In the genomic region with DNA sequence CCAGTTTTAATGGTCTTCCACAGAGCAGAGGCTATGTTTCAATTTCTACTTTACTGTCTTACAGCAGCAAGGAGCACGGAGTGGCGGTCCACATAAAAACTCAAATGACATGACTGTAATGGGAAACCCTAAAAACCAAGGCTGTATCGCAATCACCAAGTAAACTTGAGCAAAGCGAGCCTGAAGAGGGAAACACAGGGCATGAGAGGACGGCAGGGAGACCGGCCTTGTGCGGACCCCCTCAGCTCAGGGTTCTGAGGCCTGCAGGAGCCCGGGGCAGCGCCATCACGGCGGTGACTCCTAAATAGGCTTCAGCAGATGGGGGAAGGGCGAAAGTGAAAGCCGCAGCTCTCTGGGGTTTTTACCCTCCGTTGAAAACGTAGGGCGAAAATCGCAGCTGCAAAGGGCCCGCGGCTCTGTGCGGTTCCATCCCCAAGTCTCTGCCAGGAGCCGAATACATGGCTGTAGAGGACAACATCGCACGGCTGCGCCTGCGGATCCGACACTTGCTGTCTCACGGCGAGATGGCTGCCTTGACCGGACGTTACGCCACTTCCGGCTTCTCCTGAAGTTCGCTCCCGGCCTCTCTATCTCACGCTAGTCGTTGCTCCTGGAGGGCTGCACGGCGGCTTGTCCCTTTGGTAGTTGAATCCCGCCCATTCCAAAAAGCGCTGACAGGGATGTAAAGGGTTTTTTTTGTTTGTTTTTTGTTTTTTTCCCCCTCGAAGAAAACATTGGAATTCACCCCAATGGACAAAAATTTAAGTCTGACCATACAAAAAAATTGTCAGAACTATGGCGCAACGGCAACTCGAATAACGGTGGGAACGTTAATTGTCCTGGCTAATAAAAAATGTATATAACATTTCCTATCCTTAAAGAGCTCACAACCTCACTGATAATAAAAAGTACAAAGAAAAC, we compare ENCODE assay signal across 1 cellular context.
TF ChIP-seq lines count a peak whose summit lies in the region.

Gene PSMB1, minus strand, starts transcription at position 543 of the 921 bp plus-strand sequence. Its CDS starts 65 bp downstream, at position 478.

TF ChIP-seq in K562, 482 proteins besides CTCF, POLR2A, EP300 and RAD21 (continued from another document):
- no peak for TF ChIP-seq TFE3 (CRISPR knock-in tag; IDR thresholded peaks at IDR 0.05)
- TF ChIP-seq SIX5 (IDR thresholded peaks at IDR 0.05; ENCODE audit: borderline replicate concordance in 1 of 2, insufficient read depth in 1 of 2, low read depth in 1 of 2, low read length in 2 of 2): peak in 1 of 2 experiments; percentile 10; a peak in 1 of 4 replicates
- TF ChIP-seq RFX1 (IDR thresholded peaks at IDR 0.05): no peak
- TF ChIP-seq ZNF174 (CRISPR knock-in tag; IDR thresholded peaks at IDR 0.05): no peak
- peak; percentile 98 for TF ChIP-seq CREM (IDR thresholded peaks at IDR 0.05; ENCODE audit: low read depth)
- TF ChIP-seq JUN (IDR thresholded peaks at IDR 0.05; ENCODE audit: borderline replicate concordance, low read depth, low read length): peak; percentile 56; the same call in 1 of the 2 replicates
- peak; percentile 94; the same call in 1 of the 2 replicates for TF ChIP-seq JUN (CRISPR knock-in tag; IDR thresholded peaks at IDR 0.05; ENCODE audit: borderline replicate concordance)
- no peak for TF ChIP-seq IRF1 (CRISPR knock-in tag; IDR thresholded peaks at IDR 0.05; ENCODE audit: borderline replicate concordance)
- peak; percentile 89 for TF ChIP-seq CHD1 (IDR thresholded peaks at IDR 0.05; ENCODE audit: low read length)
- peak; percentile 77 for TF ChIP-seq POLR2H (tag; IDR thresholded peaks at IDR 0.05; ENCODE audit: low read depth)
- peak; percentile 90 for TF ChIP-seq ZNF232 (CRISPR knock-in tag; IDR thresholded peaks at IDR 0.05)
- TF ChIP-seq, protein P1, sequence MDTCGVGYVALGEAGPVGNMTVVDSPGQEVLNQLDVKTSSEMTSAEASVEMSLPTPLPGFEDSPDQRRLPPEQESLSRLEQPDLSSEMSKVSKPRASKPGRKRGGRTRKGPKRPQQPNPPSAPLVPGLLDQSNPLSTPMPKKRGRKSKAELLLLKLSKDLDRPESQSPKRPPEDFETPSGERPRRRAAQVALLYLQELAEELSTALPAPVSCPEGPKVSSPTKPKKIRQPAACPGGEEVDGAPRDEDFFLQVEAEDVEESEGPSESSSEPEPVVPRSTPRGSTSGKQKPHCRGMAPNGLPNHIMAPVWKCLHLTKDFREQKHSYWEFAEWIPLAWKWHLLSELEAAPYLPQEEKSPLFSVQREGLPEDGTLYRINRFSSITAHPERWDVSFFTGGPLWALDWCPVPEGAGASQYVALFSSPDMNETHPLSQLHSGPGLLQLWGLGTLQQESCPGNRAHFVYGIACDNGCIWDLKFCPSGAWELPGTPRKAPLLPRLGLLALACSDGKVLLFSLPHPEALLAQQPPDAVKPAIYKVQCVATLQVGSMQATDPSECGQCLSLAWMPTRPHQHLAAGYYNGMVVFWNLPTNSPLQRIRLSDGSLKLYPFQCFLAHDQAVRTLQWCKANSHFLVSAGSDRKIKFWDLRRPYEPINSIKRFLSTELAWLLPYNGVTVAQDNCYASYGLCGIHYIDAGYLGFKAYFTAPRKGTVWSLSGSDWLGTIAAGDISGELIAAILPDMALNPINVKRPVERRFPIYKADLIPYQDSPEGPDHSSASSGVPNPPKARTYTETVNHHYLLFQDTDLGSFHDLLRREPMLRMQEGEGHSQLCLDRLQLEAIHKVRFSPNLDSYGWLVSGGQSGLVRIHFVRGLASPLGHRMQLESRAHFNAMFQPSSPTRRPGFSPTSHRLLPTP (IDR thresholded peaks at IDR 0.05; ENCODE audit: borderline replicate concordance, extremely low read depth, insufficient read length): no peak
- TF ChIP-seq PML (IDR thresholded peaks at IDR 0.05; ENCODE audit: low read length): peak; percentile 91; the same call in 1 of the 2 replicates
- TF ChIP-seq, protein P2, sequence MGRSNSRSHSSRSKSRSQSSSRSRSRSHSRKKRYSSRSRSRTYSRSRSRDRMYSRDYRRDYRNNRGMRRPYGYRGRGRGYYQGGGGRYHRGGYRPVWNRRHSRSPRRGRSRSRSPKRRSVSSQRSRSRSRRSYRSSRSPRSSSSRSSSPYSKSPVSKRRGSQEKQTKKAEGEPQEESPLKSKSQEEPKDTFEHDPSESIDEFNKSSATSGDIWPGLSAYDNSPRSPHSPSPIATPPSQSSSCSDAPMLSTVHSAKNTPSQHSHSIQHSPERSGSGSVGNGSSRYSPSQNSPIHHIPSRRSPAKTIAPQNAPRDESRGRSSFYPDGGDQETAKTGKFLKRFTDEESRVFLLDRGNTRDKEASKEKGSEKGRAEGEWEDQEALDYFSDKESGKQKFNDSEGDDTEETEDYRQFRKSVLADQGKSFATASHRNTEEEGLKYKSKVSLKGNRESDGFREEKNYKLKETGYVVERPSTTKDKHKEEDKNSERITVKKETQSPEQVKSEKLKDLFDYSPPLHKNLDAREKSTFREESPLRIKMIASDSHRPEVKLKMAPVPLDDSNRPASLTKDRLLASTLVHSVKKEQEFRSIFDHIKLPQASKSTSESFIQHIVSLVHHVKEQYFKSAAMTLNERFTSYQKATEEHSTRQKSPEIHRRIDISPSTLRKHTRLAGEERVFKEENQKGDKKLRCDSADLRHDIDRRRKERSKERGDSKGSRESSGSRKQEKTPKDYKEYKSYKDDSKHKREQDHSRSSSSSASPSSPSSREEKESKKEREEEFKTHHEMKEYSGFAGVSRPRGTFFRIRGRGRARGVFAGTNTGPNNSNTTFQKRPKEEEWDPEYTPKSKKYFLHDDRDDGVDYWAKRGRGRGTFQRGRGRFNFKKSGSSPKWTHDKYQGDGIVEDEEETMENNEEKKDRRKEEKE (IDR thresholded peaks at IDR 0.05; ENCODE audit: borderline replicate concordance in 1 of 2, control insufficient read depth in 1 of 2, low read depth in 2 of 2, low read length in 1 of 2): 0 out of 4 replicates have a peak, but pooled peaks of 1 of the 2 experiments have one; percentile 68
- no peak for TF ChIP-seq HINFP (tag; conservative IDR thresholded peaks at IDR 0.05; ENCODE audit: low read depth)
- TF ChIP-seq, protein P3, sequence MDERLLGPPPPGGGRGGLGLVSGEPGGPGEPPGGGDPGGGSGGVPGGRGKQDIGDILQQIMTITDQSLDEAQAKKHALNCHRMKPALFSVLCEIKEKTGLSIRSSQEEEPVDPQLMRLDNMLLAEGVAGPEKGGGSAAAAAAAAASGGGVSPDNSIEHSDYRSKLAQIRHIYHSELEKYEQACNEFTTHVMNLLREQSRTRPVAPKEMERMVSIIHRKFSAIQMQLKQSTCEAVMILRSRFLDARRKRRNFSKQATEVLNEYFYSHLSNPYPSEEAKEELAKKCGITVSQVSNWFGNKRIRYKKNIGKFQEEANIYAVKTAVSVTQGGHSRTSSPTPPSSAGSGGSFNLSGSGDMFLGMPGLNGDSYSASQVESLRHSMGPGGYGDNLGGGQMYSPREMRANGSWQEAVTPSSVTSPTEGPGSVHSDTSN (CRISPR knock-in tag; IDR thresholded peaks at IDR 0.05; ENCODE audit: low read depth): no peak
- TF ChIP-seq, protein P3 (tag; conservative IDR thresholded peaks at IDR 0.05; ENCODE audit: low read depth): no peak
- no peak for TF ChIP-seq SRSF9 (IDR thresholded peaks at IDR 0.05; ENCODE audit: borderline replicate concordance, low read depth, low read length)
- TF ChIP-seq ZNF507 (tag; conservative IDR thresholded peaks at IDR 0.05): no peak
- TF ChIP-seq CBX3 (IDR thresholded peaks at IDR 0.05; ENCODE audit: borderline replicate concordance in 1 of 2, low read length in 2 of 2): peak in 1 of 2 experiments; percentile 70; a peak in 2 of 3 replicates
- TF ChIP-seq, protein P4, sequence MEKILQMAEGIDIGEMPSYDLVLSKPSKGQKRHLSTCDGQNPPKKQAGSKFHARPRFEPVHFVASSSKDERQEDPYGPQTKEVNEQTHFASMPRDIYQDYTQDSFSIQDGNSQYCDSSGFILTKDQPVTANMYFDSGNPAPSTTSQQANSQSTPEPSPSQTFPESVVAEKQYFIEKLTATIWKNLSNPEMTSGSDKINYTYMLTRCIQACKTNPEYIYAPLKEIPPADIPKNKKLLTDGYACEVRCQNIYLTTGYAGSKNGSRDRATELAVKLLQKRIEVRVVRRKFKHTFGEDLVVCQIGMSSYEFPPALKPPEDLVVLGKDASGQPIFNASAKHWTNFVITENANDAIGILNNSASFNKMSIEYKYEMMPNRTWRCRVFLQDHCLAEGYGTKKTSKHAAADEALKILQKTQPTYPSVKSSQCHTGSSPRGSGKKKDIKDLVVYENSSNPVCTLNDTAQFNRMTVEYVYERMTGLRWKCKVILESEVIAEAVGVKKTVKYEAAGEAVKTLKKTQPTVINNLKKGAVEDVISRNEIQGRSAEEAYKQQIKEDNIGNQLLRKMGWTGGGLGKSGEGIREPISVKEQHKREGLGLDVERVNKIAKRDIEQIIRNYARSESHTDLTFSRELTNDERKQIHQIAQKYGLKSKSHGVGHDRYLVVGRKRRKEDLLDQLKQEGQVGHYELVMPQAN (IDR thresholded peaks at IDR 0.05; ENCODE audit: borderline replicate concordance): peak; percentile 73
- TF ChIP-seq SIN3B (IDR thresholded peaks at IDR 0.05; ENCODE audit: low read depth): peak; percentile 87
- TF ChIP-seq CC2D1A (IDR thresholded peaks at IDR 0.05): peak; percentile 46
TF ChIP-seq in K562: peak in this region for 170.
